In genomic region chr1:23963617-23964234, GRCh38 we compare ENCODE assay signal across 13 cellular contexts. TPM values are rescaled to one million over a fixed set of nuclear protein-coding genes. Genes with fewer than 3 reads are reported as not detected.
DNase-seq lines count a peak whose midpoint lies in the region; ATAC-seq and TF ChIP-seq lines count a peak whose summit lies in the region.
"Had no signal": no experiment of that assay in that cellular context is flagged by ENCODE, and none has a peak within 500 bp of the region (broad histone marks: within the 10 kb centered on the region; RNA-seq: fewer than 3 reads in every experiment).

No MANE protein-coding gene starts in this region.

- intact Hi-C loops in left ventricle myocardium superior (cut with micrococcal nuclease) (no loop called here), uterus (cut with DNase I; ENCODE audit: low total_unique reads) (no loop called here)

- H3K4me3 ChIP-seq in cardiac muscle cell (no peak overlapping the region), SK-N-MC (no peak overlapping the region), hepatocyte (no peak overlapping the region), uterus (no peak overlapping the region)
- H3K4me3 ChIP-seq: body of pancreas had no signal

- 100% methylated on average over 1 of the region's 1 CpG for WGBS in hepatocyte (ENCODE audit: low lambda C conversion rate, missing lambda C conversion rate)

- H3K4me1 ChIP-seq in cardiac muscle cell (ENCODE audit: low read depth): peaks cover 15% of the 10 kb centered on the region
- H3K4me1 ChIP-seq in hepatocyte (ENCODE audit: insufficient read depth): no peaks in the 10 kb centered on the region
- H3K4me1 ChIP-seq in uterus: no peaks in the 10 kb centered on the region

- peaks cover 10% of the 10 kb centered on the region for H4K20me1 ChIP-seq in hepatocyte (ENCODE audit: insufficient read depth, poor library complexity, severe bottlenecking)

- no peak overlapping the region for H3K9ac ChIP-seq in SK-N-MC (ENCODE audit: insufficient read length)

- TF ChIP-seq CTCF in cardiac muscle cell (IDR thresholded peaks at IDR 0.05; ENCODE audit: low read depth, low read length): no peak
- no peak for TF ChIP-seq CTCF in hepatocyte (IDR thresholded peaks at IDR 0.05; ENCODE audit: poor library complexity)
- TF ChIP-seq CTCF in uterus (IDR thresholded peaks at IDR 0.05): no peak

- H2AFZ ChIP-seq in hepatocyte: no peak overlapping the region

- H3K27me3 ChIP-seq in cardiac muscle cell: no peaks in the 10 kb centered on the region
- H3K27me3 ChIP-seq in hepatocyte: no peaks in the 10 kb centered on the region
- H3K27me3 ChIP-seq in uterus: no peaks in the 10 kb centered on the region
- H3K27me3 ChIP-seq: body of pancreas had no signal

- no peaks in the 10 kb centered on the region for H3K9me2 ChIP-seq in hepatocyte (replicated peaks; ENCODE audit: insufficient read depth)

- H3K9me3 ChIP-seq in cardiac muscle cell (ENCODE audit: low read depth) (no peaks in the 10 kb centered on the region), SK-N-MC (ENCODE audit: low read depth, low read length) (no peaks in the 10 kb centered on the region), hepatocyte (ENCODE audit: low read depth) (no peaks in the 10 kb centered on the region), uterus (no peaks in the 10 kb centered on the region)
- H3K9me3 ChIP-seq: body of pancreas had no signal

- DNase-seq in cardiac muscle cell (ENCODE audit: low read depth in 1 of 2, low spot score in 1 of 2) (no peak), left ventricle myocardium superior (no peak), SK-N-MC (ENCODE audit: low read depth, low spot score) (no peak), hepatocyte (ENCODE audit: low spot score) (no peak), uterus (no peak), activated gamma-delta T cell (lab: John Stamatoyannopoulos, UW) (no peak), NCI-H345 treated with DMSO at 0.1 percent for 48 hours (lab: John Stamatoyannopoulos, UW; ENCODE audit: unreplicated experiment) (no peak)
- DNase-seq: body of pancreas, Calu3, midbrain, NCI-H2227 treated with DMSO at 0.1 percent for 48 hours had no signal

- H3K36me3 ChIP-seq in cardiac muscle cell (peaks cover 42% of the 10 kb centered on the region), SK-N-MC (ENCODE audit: insufficient read depth, low read length) (peaks cover 79% of the 10 kb centered on the region), hepatocyte (replicated peaks; ENCODE audit: insufficient read depth, low read depth) (no peaks in the 10 kb centered on the region), uterus (no peaks in the 10 kb centered on the region)

- peak overlapping the region; percentile 82 for H3K27ac ChIP-seq in cardiac muscle cell
- peak overlapping the region; percentile 82 for H3K27ac ChIP-seq in SK-N-MC
- peak overlapping the region; percentile 72 for H3K27ac ChIP-seq in hepatocyte
- peak overlapping the region; percentile 34 to 42 for H3K27ac ChIP-seq in uterus

- peaks cover 48% of the 10 kb centered on the region for H3K79me2 ChIP-seq in hepatocyte

- no peak for TF ChIP-seq POLR2A in uterus (IDR thresholded peaks at IDR 0.05)

- H3K4me2 ChIP-seq in hepatocyte: no peak overlapping the region

- ATAC-seq in left ventricle myocardium superior (no peak), HG03521 (IDR thresholded peaks at IDR 0.05; ENCODE audit: unreplicated experiment) (no peak)
- ATAC-seq: body of pancreas had no signal

RNA-seq across cellular contexts. Expression of gene PNRC2, which starts 4.1 kb away (rescaled TPM):
- 77.1 and 87.9 TPM in 2 replicates for total RNA-seq in cardiac muscle cell
- polyA plus RNA-seq in cardiac muscle cell: 71.7 and 88.5 TPM in 2 replicates
- total RNA-seq in left ventricle myocardium superior: 81.9 TPM
- total RNA-seq in hepatocyte: 107 and 122 TPM in 2 replicates
- polyA plus RNA-seq in hepatocyte: 65.8 and 75.4 TPM in 2 replicates
- 100 to 1,000 TPM in 3 of 4 donors, 10 to 100 TPM in 1; 44.8 to 187 (median 122) TPM for total RNA-seq in uterus

RNA-seq across cellular contexts. Expression of gene SRSF10, which starts 16.4 kb away (rescaled TPM):
- 107 and 134 TPM in 2 replicates for total RNA-seq in cardiac muscle cell
- polyA plus RNA-seq in cardiac muscle cell: 181 and 192 TPM in 2 replicates
- total RNA-seq in left ventricle myocardium superior: 57.6 TPM
- total RNA-seq in hepatocyte: 125 and 127 TPM in 2 replicates
- polyA plus RNA-seq in hepatocyte: 113 and 131 TPM in 2 replicates
- total RNA-seq in uterus: 100 to 1,000 TPM; 105 to 198 (median 162) TPM

RNA-seq across cellular contexts. Expression of gene CNR2, which starts 50.6 kb away (rescaled TPM):
- not detected in 2 replicates for total RNA-seq in cardiac muscle cell
- not detected in 2 replicates for polyA plus RNA-seq in cardiac muscle cell
- total RNA-seq in left ventricle myocardium superior: not detected
- total RNA-seq in hepatocyte: not detected in 2 replicates
- polyA plus RNA-seq in hepatocyte: not detected in 2 replicates
- total RNA-seq in uterus: under 1 TPM in 1 of 4 donors, not detected in 3; 0.14 TPM
- total RNA-seq: body of pancreas, Calu3, HT-29 had no signal
